ENCODE assay signal across 29 cellular contexts in genomic region chr12:93807354-93807753, GRCh38.
"Had no signal": no experiment of that assay in that cellular context is flagged by ENCODE, and none has a peak within 500 bp of the region (broad histone marks: within the 10 kb centered on the region; RNA-seq: fewer than 3 reads in every experiment).

No MANE protein-coding gene starts in this region.

- H3K9me3 ChIP-seq: colonic mucosa, gastrocnemius medialis, mucosa of descending colon, ovary, right lobe of liver, thyroid gland had no signal

- H3K36me3 ChIP-seq: colonic mucosa, gastrocnemius medialis, ovary, right lobe of liver, thyroid gland had no signal

- ATAC-seq: esophagus mucosa; gastrocnemius medialis; left lobe of liver; mucosa of descending colon; right lobe of liver; stimulated activated naive CD8-positive, alpha-beta T cell treated with anti-CD3 and anti-CD28 coated beads, Interleukin-15, amount 100 ng/mL, for 72 hours had no signal

- H3K9me3 Mint-ChIP-seq: endodermal cell, mesothelial cell of epicardium, nephron progenitor cell, type B pancreatic cell had no signal

- H3K27ac Mint-ChIP-seq: dendritic cell treated with granulocyte-macrophage colony-stimulating factor and Interleukin-4, amounts not matched to agents 40 ng/mL and 50 ng/mL, for 4 days; endodermal cell; mesothelial cell of epicardium; naive B cell; nephron progenitor cell; type B pancreatic cell had no signal

- H3K27ac ChIP-seq: colonic mucosa, epithelial cell of prostate, gastrocnemius medialis, ovary, right lobe of liver, thyroid gland had no signal

- H3K36me3 Mint-ChIP-seq: mesothelial cell of epicardium, type B pancreatic cell had no signal

- DNase-seq: colonic mucosa; effector CD8-positive, alpha-beta T cell; endodermal cell; foreskin fibroblast; gastrocnemius medialis; head of caudate nucleus; mesenchymal stem cell; mucosa of descending colon; naive B cell; nephron progenitor cell; occipital lobe; ovary; posterior cingulate gyrus; right lobe of liver; stimulated activated CD4-positive, alpha-beta T cell treated with anti-CD3 and anti-CD28 coated beads, Interleukin-12 subunit alpha, Interleukin-12 subunit beta, amount 100 ng/mL, for 4 hours; stimulated activated CD4-positive, alpha-beta T cell treated with anti-CD3 and anti-CD28 coated beads, Interleukin-1b, Interleukin-23, amount 100 ng/mL, for 48 hours; stimulated activated CD4-positive, alpha-beta T cell treated with anti-CD3 and anti-CD28 coated beads, Interleukin-4, amount 100 ng/mL, for 1 hour; stimulated activated CD8-positive, alpha-beta memory T cell treated with anti-CD3 and anti-CD28 coated beads, Interleukin-4, amount 100 ng/mL, for 48 hours; stimulated activated naive CD4-positive, alpha-beta T cell; stimulated activated naive CD8-positive, alpha-beta T cell treated with anti-CD3 and anti-CD28 coated beads, Interleukin-15, amount 100 ng/mL, for 72 hours; thyroid gland had no signal

- H3K27me3 Mint-ChIP-seq: dendritic cell treated with granulocyte-macrophage colony-stimulating factor and Interleukin-4, amounts not matched to agents 40 ng/mL and 50 ng/mL, for 4 days; naive B cell; stimulated activated naive CD8-positive, alpha-beta T cell treated with anti-CD3 and anti-CD28 coated beads, Interleukin-15, amount 100 ng/mL, for 72 hours had no signal

- H3K27me3 ChIP-seq: colonic mucosa, gastrocnemius medialis, ovary, right lobe of liver, thyroid gland had no signal

- H3K4me3 Mint-ChIP-seq: dendritic cell treated with granulocyte-macrophage colony-stimulating factor and Interleukin-4, amounts not matched to agents 40 ng/mL and 50 ng/mL, for 4 days; endodermal cell; mesothelial cell of epicardium; naive B cell; nephron progenitor cell; stimulated activated naive CD8-positive, alpha-beta T cell treated with anti-CD3 and anti-CD28 coated beads, Interleukin-15, amount 100 ng/mL, for 72 hours; type B pancreatic cell had no signal

- H3K4me2 ChIP-seq: smooth muscle cell had no signal

- H3K4me1 ChIP-seq: colonic mucosa had no signal

- H3K4me3 ChIP-seq: colonic mucosa, gastrocnemius medialis, lung, mucosa of descending colon, ovary, right lobe of liver, smooth muscle cell, thyroid gland had no signal
